8 cellular contexts compared by ENCODE assay signal in the genomic region with DNA sequence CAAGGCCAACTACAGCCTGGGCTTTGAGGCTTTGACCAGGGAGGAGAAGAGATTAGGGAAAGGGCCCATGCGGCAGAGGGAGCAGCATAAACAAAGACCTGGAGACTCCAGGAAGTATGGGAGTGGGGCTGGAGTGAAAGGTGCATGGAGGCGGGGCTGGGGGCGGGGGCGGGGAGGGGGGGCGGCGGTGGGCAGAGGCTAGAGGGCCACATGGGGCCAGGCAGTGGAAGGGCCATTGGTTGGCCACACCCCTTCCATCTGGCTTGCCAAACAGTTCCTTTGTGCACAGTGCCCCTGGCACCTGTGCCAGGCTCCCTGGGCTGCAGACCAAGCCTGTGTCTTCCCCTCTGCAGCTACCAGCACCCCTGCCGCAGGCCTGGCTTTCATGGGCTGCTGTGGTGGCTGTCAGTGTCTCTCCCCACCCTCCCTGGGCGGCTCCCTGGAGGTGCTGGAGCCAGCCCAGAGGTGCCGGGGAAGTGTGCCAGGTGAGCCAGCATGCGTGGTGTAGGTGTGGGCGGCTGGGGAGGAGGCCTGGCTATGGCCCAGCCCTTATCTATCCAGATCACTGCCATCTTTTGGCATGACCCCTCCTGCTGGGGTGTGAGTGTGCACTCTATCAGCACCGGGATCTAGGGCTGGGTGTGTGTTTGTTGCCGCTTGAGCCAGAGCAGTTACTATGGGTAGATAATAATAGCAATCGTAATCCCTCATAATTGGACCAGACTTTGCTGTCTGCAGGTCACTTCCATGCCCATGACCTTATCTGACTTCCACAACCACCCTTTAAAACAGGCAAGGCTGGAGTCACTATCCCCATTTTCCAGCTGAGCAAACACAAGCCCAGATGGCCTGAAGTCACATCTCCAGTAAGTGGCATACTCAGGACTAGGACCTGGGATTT. TPM values are rescaled to one million over a fixed set of nuclear protein-coding genes. Genes with fewer than 3 reads are reported as not detected.
DNase-seq lines count a peak whose midpoint lies in the region; ATAC-seq and TF ChIP-seq lines count a peak whose summit lies in the region.

No MANE protein-coding gene starts in this region.

- ATAC-seq in activated CD4-positive, alpha-beta T cell treated with anti-CD3 and anti-CD28 coated beads for 36 hours: no peak
- ATAC-seq in RWPE2 (ENCODE audit: low read depth) (peak; percentile 84), left cardiac atrium (peak; percentile 39), HG03097 (IDR thresholded peaks at IDR 0.05; ENCODE audit: low FRiP score, unreplicated experiment) (no peak)

- no peaks in the 10 kb centered on the region for H3K27me3 ChIP-seq in RWPE2 (ENCODE audit: insufficient read depth, poor library complexity, severe bottlenecking)

- no peak for DNase-seq in activated CD4-positive, alpha-beta T cell treated with anti-CD3 and anti-CD28 coated beads for 36 hours
- DNase-seq in activated CD4-positive, alpha-beta T cell treated with anti-CD3 and anti-CD28 coated beads for 48 hours: no peak
- DNase-seq in RWPE2 (ENCODE audit: low spot score) (no peak), left cardiac atrium (no peak), type B pancreatic cell (ENCODE audit: extremely low spot score, unreplicated experiment) (no peak), immature natural killer cell (no peak), putamen (ENCODE audit: low spot score) (no peak)

- no peaks in the 10 kb centered on the region for H3K9me3 ChIP-seq in RWPE2 (ENCODE audit: severe bottlenecking)

- H3K4me1 ChIP-seq in RWPE2 (ENCODE audit: insufficient read depth, poor library complexity, severe bottlenecking): no peaks in the 10 kb centered on the region

- H3K36me3 ChIP-seq in RWPE2 (ENCODE audit: low read depth): no peaks in the 10 kb centered on the region

- H3K27me3 Mint-ChIP-seq in activated CD4-positive, alpha-beta T cell treated with anti-CD3 and anti-CD28 coated beads for 36 hours: no peaks in the 10 kb centered on the region
- H3K27me3 Mint-ChIP-seq in type B pancreatic cell: no peaks in the 10 kb centered on the region
- H3K27me3 Mint-ChIP-seq in immature natural killer cell (ENCODE audit: low read depth in 3 of 3): peaks cover 1 to 6% (median 2%) of the 10 kb centered on the region in 3 donors

- TF ChIP-seq CTCF in RWPE2 (IDR thresholded peaks at IDR 0.05; ENCODE audit: poor library complexity, severe bottlenecking) (no peak), type B pancreatic cell (conservative IDR thresholded peaks at IDR 0.05) (no peak)

- no peak overlapping the region for H3K4me3 ChIP-seq in RWPE2 (ENCODE audit: severe bottlenecking)

- H3K27ac ChIP-seq in RWPE2 (ENCODE audit: poor library complexity, severe bottlenecking): no peak overlapping the region

- peak overlapping the region; percentile 24 for H3K27ac Mint-ChIP-seq in activated CD4-positive, alpha-beta T cell treated with anti-CD3 and anti-CD28 coated beads for 36 hours
- H3K27ac Mint-ChIP-seq in type B pancreatic cell (peak overlapping the region; percentile 51), immature natural killer cell (peak overlapping the region in 3 of 6 donors; percentile 40 to 49 (median 46))

- H3K4me1 Mint-ChIP-seq in activated CD4-positive, alpha-beta T cell treated with anti-CD3 and anti-CD28 coated beads for 36 hours: peaks cover 74% of the 10 kb centered on the region
- H3K4me1 Mint-ChIP-seq in type B pancreatic cell (ENCODE audit: unreplicated experiment): peaks cover 23% of the 10 kb centered on the region
- H3K4me1 Mint-ChIP-seq in immature natural killer cell: peaks cover 52 to 53% of the 10 kb centered on the region in 2 donors

- intact Hi-C loops in activated CD4-positive, alpha-beta T cell treated with anti-CD3 and anti-CD28 coated beads for 36 hours (cut with DNase I, micrococcal nuclease): loop anchor here in 1 of 2 experiments (5.0 kb wide), 1 partner anchor 141 kb away; no protein-coding TSS in a partner anchor
- intact Hi-C loops in left cardiac atrium (cut with DNase I): no loop called here

- peaks cover 59% of the 10 kb centered on the region for H3K36me3 Mint-ChIP-seq in activated CD4-positive, alpha-beta T cell treated with anti-CD3 and anti-CD28 coated beads for 36 hours (ENCODE audit: low read depth)
- H3K36me3 Mint-ChIP-seq in type B pancreatic cell (peaks cover 12% of the 10 kb centered on the region), immature natural killer cell (peaks cover 0 to 3% (median 0%) of the 10 kb centered on the region in 3 donors)

- H3K4me3 Mint-ChIP-seq in activated CD4-positive, alpha-beta T cell treated with anti-CD3 and anti-CD28 coated beads for 36 hours: peak overlapping the region; percentile 37
- H3K4me3 Mint-ChIP-seq in type B pancreatic cell: no peak overlapping the region
- no peak overlapping the region for H3K4me3 Mint-ChIP-seq in immature natural killer cell

- no peaks in the 10 kb centered on the region for H3K9me3 Mint-ChIP-seq in activated CD4-positive, alpha-beta T cell treated with anti-CD3 and anti-CD28 coated beads for 36 hours (ENCODE audit: low read depth)
- no peaks in the 10 kb centered on the region for H3K9me3 Mint-ChIP-seq in type B pancreatic cell
- no peaks in the 10 kb centered on the region for H3K9me3 Mint-ChIP-seq in immature natural killer cell

- CTCF ChIA-PET in activated CD4-positive, alpha-beta T cell treated with anti-CD3 and anti-CD28 coated beads for 36 hours (lab: Charles Lee): interaction anchor here (0.9 to 1.9 kb wide), 3 partner anchors 35 to 65 kb away, joined by 3 to 9 read pairs (median 6); no protein-coding TSS in a partner anchor

- POLR2A ChIA-PET in activated CD4-positive, alpha-beta T cell treated with anti-CD3 and anti-CD28 coated beads for 36 hours (lab: Charles Lee): interaction anchor here (0.7 kb wide), 1 partner anchor 11 kb away, joined by 3 read pairs; no protein-coding TSS in a partner anchor

RNA-seq across cellular contexts. Expression of gene DNMT3A, which starts 30.5 kb away (rescaled TPM):
- total RNA-seq in activated CD4-positive, alpha-beta T cell treated with anti-CD3 and anti-CD28 coated beads for 36 hours: 10 to 100 TPM; 62.3 to 76.2 TPM
- 10 to 100 TPM; 18.4 to 19.1 TPM for total RNA-seq in left cardiac atrium
- total RNA-seq in type B pancreatic cell (ENCODE audit: low replicate concordance): 97.6 and 139 TPM in 2 replicates
- 10 to 100 TPM in 1 of 3 donors, 1 to 10 TPM in 2; 9.4 to 15.9 (median 9.9) TPM for polyA plus RNA-seq in immature natural killer cell

Comparison
In these comparisons a context has a peak if more than half of its experiments do, and no peak if none do; other contexts are left out.
1. ATAC-seq: peak in RWPE2 (single experiment) and left cardiac atrium (2 of 2); none in activated CD4-positive, alpha-beta T cell treated with anti-CD3 and anti-CD28 coated beads for 36 hours (single experiment) and HG03097 (single experiment).